Comparison of ENCODE assay signal across 14 cellular contexts in genomic region chr1:198132060-198132781, GRCh38. TPM values are rescaled to one million over a fixed set of nuclear protein-coding genes. Genes with fewer than 3 reads are reported as not detected.
DNase-seq lines count a peak whose midpoint lies in the region; ATAC-seq and TF ChIP-seq lines count a peak whose summit lies in the region.
"Had no signal": no experiment of that assay in that cellular context is flagged by ENCODE, and none has a peak within 500 bp of the region (broad histone marks: within the 10 kb centered on the region; RNA-seq: fewer than 3 reads in every experiment).

No MANE protein-coding gene starts in this region.

- no peak for TF ChIP-seq CTCF in Loucy (conservative IDR thresholded peaks at IDR 0.05; ENCODE audit: low read length)
- no peak for TF ChIP-seq CTCF in testis (IDR thresholded peaks at IDR 0.05)

- H3K36me3 Mint-ChIP-seq in activated T-cell treated with anti-CD3 and anti-CD28 coated beads, Interleukin-2, amount 50 U/mL, for 72 hours (ENCODE audit: insufficient read depth in 2 of 2), result peaks cover 5 to 13% of the 10 kb centered on the region in 2 donors
- H3K36me3 Mint-ChIP-seq: naive B cell had no signal

- H3K4me1 ChIP-seq in Loucy (ENCODE audit: insufficient read depth, low read length, poor library complexity, severe bottlenecking) (no peaks in the 10 kb centered on the region), testis (no peaks in the 10 kb centered on the region)

- intact Hi-C loops in testis (cut with DNase I; ENCODE audit: low total_unique reads), result no loop called here

- H2AFZ ChIP-seq in Loucy (ENCODE audit: low read length), result peak overlapping the region; percentile 7; the same call in 1 of the 2 replicates

- H3K36me3 ChIP-seq in Loucy (ENCODE audit: insufficient read depth, low read length) (no peaks in the 10 kb centered on the region), testis (ENCODE audit: low read depth, missing control alignments) (no peaks in the 10 kb centered on the region)
- H3K36me3 ChIP-seq: upper lobe of right lung had no signal

- H3K9ac ChIP-seq in Loucy (ENCODE audit: low read depth, low read length, poor library complexity, severe bottlenecking), result no peak overlapping the region

- no peaks in the 10 kb centered on the region for H3K9me2 ChIP-seq in Loucy (replicated peaks; ENCODE audit: low read depth, low read length)

- H3K4me3 Mint-ChIP-seq in activated T-cell treated with anti-CD3 and anti-CD28 coated beads, Interleukin-2, amount 50 U/mL, for 72 hours, result no peak overlapping the region
- H3K4me3 Mint-ChIP-seq: central memory CD8-positive, alpha-beta T cell; naive B cell had no signal

- H3K27ac ChIP-seq in testis, result no peak overlapping the region
- H3K27ac ChIP-seq: upper lobe of right lung had no signal

- H3K27ac Mint-ChIP-seq in activated T-cell treated with anti-CD3 and anti-CD28 coated beads, Interleukin-2, amount 50 U/mL, for 72 hours, result no peak overlapping the region

- peak; percentile 25 to 49 for ATAC-seq in activated T-cell treated with anti-CD3 and anti-CD28 coated beads, Interleukin-2, amount 50 U/mL, for 72 hours (replicated peaks in 1 of 2)
- peak; percentile 75 for ATAC-seq in HG02759 (IDR thresholded peaks at IDR 0.05; ENCODE audit: unreplicated experiment)
- ATAC-seq in esophagus mucosa, result no peak
- ATAC-seq: upper lobe of right lung had no signal

- no peaks in the 10 kb centered on the region for H3K27me3 Mint-ChIP-seq in activated T-cell treated with anti-CD3 and anti-CD28 coated beads, Interleukin-2, amount 50 U/mL, for 72 hours (ENCODE audit: low read depth)
- H3K27me3 Mint-ChIP-seq: central memory CD8-positive, alpha-beta T cell; naive B cell had no signal

- H3K4me3 ChIP-seq in Loucy (ENCODE audit: low read length, poor library complexity, severe bottlenecking) (no peak overlapping the region), testis (peak overlapping the region; percentile 7 to 46)
- H3K4me3 ChIP-seq: upper lobe of right lung had no signal

- peaks cover 24% of the 10 kb centered on the region for H3K4me1 Mint-ChIP-seq in activated T-cell treated with anti-CD3 and anti-CD28 coated beads, Interleukin-2, amount 50 U/mL, for 72 hours (ENCODE audit: low read depth)
- H3K4me1 Mint-ChIP-seq: central memory CD8-positive, alpha-beta T cell had no signal

- no peaks in the 10 kb centered on the region for H3F3A ChIP-seq in Loucy (ENCODE audit: low read depth)

- no peak for DNase-seq in activated T-cell treated with anti-CD3 and anti-CD28 coated beads, Interleukin-2, amount 50 U/mL, for 72 hours
- DNase-seq in activated T-cell treated with anti-CD3 and anti-CD28 coated beads, Interleukin-2, amount 50 U/mL, for 1 hour, result no peak
- DNase-seq in testis (no peak), activated gamma-delta T cell treated with Interleukin-2 at 50 U/mL for 16 hours (no peak)
- no peak for DNase-seq in activated effector memory CD4-positive, alpha-beta T cell treated with Interleukin-2 at 50 U/mL for 16 hours
- DNase-seq: glutamatergic neuron, KG1, naive B cell, RPMI8226, upper lobe of right lung had no signal

- no peak overlapping the region for H3K4me2 ChIP-seq in Loucy (ENCODE audit: low read depth, low read length, poor library complexity, severe bottlenecking)

- no peak for TF ChIP-seq POLR2A in testis (IDR thresholded peaks at IDR 0.05)

- H4K20me1 ChIP-seq in Loucy (ENCODE audit: insufficient read depth, low read length, poor library complexity, severe bottlenecking), result no peaks in the 10 kb centered on the region

- H3K79me2 ChIP-seq in Loucy (ENCODE audit: insufficient read depth, low read length), result no peaks in the 10 kb centered on the region

- 47 to 66% methylated on average over 6 of the region's 6 CpGs for WGBS in testis, 2 donors

- no peaks in the 10 kb centered on the region for H3K27me3 ChIP-seq in Loucy (ENCODE audit: insufficient read depth, low read length, poor library complexity, severe bottlenecking)
- no peaks in the 10 kb centered on the region for H3K27me3 ChIP-seq in testis
- H3K27me3 ChIP-seq: upper lobe of right lung had no signal

- H3K9me3 ChIP-seq in Loucy (ENCODE audit: insufficient read depth, low read depth, low read length) (peaks cover 11% of the 10 kb centered on the region; the same call in 1 of the 2 replicates), testis (no peaks in the 10 kb centered on the region)
- H3K9me3 ChIP-seq: upper lobe of right lung had no signal

- peaks cover 7% of the 10 kb centered on the region in 2 donors for H3K9me3 Mint-ChIP-seq in activated T-cell treated with anti-CD3 and anti-CD28 coated beads, Interleukin-2, amount 50 U/mL, for 72 hours

RNA-seq across cellular contexts. Expression of gene NEK7, which starts 24.6 kb away (rescaled TPM):
- total RNA-seq in activated T-cell treated with anti-CD3 and anti-CD28 coated beads, Interleukin-2, amount 50 U/mL, for 72 hours, result 10 to 100 TPM; 55.9 to 64.9 TPM
- total RNA-seq in testis (10 to 100 TPM; 59.1 to 59.3 TPM), esophagus mucosa (29.9 TPM)
- 22.1 TPM for polyA plus RNA-seq in testis (ENCODE audit: insufficient read depth, low read depth, low replicate concordance)
